ENCODE assay signal across 1 cellular context in genomic region chr11:64923944-64924909, GRCh38.
TF ChIP-seq lines count a peak whose summit lies in the region.

Gene PPP2R5B (plus strand): TSS chr11:64924689. CDS start chr11:64925735, 1,046 bp downstream.

TF ChIP-seq in K562, 482 proteins besides CTCF, POLR2A, EP300 and RAD21 (continued from another document and continues in another):
- no peak for TF ChIP-seq ZNF592 (IDR thresholded peaks at IDR 0.05)
- TF ChIP-seq PHB2 (IDR thresholded peaks at IDR 0.05; ENCODE audit: low read depth) = 0 out of 2 replicates have a peak, but pooled peaks have one; percentile 44
- TF ChIP-seq ZNF408 (CRISPR knock-in tag; IDR thresholded peaks at IDR 0.05; ENCODE audit: low read depth) = no peak
- TF ChIP-seq ELF2 (CRISPR knock-in tag; IDR thresholded peaks at IDR 0.05) = peak; percentile 47; the same call in 1 of the 2 replicates
- TF ChIP-seq HINFP (tag; conservative IDR thresholded peaks at IDR 0.05; ENCODE audit: low read depth) = no peak
- TF ChIP-seq ETV5 (CRISPR knock-in tag; IDR thresholded peaks at IDR 0.05; ENCODE audit: low read depth) = peak; percentile 39; the same call in 1 of the 2 replicates
- no peak for TF ChIP-seq RHOXF2B (CRISPR knock-in tag; conservative IDR thresholded peaks at IDR 0.05)
- no peak for TF ChIP-seq CGGBP1 (CRISPR knock-in tag; IDR thresholded peaks at IDR 0.05)
- TF ChIP-seq ZBTB1 (CRISPR knock-in tag; IDR thresholded peaks at IDR 0.05; ENCODE audit: borderline replicate concordance, low read depth) = no peak
- TF ChIP-seq ZNF436 (CRISPR knock-in tag; IDR thresholded peaks at IDR 0.05) = no peak
- TF ChIP-seq SPI1 (IDR thresholded peaks at IDR 0.05; ENCODE audit: borderline replicate concordance, low read depth, low read length) = no peak
- TF ChIP-seq FOXA1 (IDR thresholded peaks at IDR 0.05; ENCODE audit: borderline replicate concordance) = no peak
- peak in 1 of 2 experiments; percentile 10; a peak in 1 of 4 replicates for TF ChIP-seq TBL1XR1 (IDR thresholded peaks at IDR 0.05; ENCODE audit: low read length in 2 of 2)
- no peak for TF ChIP-seq ZNF655 (CRISPR knock-in tag; IDR thresholded peaks at IDR 0.05)
- TF ChIP-seq HMG20A (CRISPR knock-in tag; conservative IDR thresholded peaks at IDR 0.05) = no peak
- TF ChIP-seq ZNF76 (CRISPR knock-in tag; IDR thresholded peaks at IDR 0.05; ENCODE audit: borderline replicate concordance) = peak; percentile 71; the same call in 1 of the 2 replicates
- peak; percentile 50 for TF ChIP-seq MAFK (IDR thresholded peaks at IDR 0.05; ENCODE audit: low read length)
- TF ChIP-seq NCOA2 (IDR thresholded peaks at IDR 0.05; ENCODE audit: partially characterized antibody in 2 of 2) = no peak
- TF ChIP-seq TEAD4 (IDR thresholded peaks at IDR 0.05; ENCODE audit: low read length) = no peak; the same call in 1 of the 2 replicates
- TF ChIP-seq TEAD4 (CRISPR knock-in tag; IDR thresholded peaks at IDR 0.05; ENCODE audit: borderline replicate concordance) = no peak
- peak; percentile 39; the same call in 1 of the 2 replicates for TF ChIP-seq EGR1 (conservative IDR thresholded peaks at IDR 0.05)
- TF ChIP-seq ZKSCAN8 (CRISPR knock-in tag; IDR thresholded peaks at IDR 0.05) = no peak
- no peak for TF ChIP-seq TCF7L2 (IDR thresholded peaks at IDR 0.05; ENCODE audit: low read depth, low read length)
- TF ChIP-seq ZNF639 (CRISPR knock-in tag; conservative IDR thresholded peaks at IDR 0.05 in 1 of 2, IDR thresholded peaks at IDR 0.05 in 1 of 2) = peak in 1 of 2 experiments; percentile 76; a peak in 1 of 4 replicates
- TF ChIP-seq ATF3 (IDR thresholded peaks at IDR 0.05) = peak; percentile 99
- TF ChIP-seq ATF3 (CRISPR knock-in tag; conservative IDR thresholded peaks at IDR 0.05) = peak; percentile 97
- TF ChIP-seq SIRT6 (IDR thresholded peaks at IDR 0.05; ENCODE audit: low read depth, low read length) = no peak
- 0 out of 2 replicates have a peak, but pooled peaks have one; percentile 34 for TF ChIP-seq ZNF134 (CRISPR knock-in tag; conservative IDR thresholded peaks at IDR 0.05)
- TF ChIP-seq CBFA2T3 (IDR thresholded peaks at IDR 0.05) = no peak; the same call in 1 of the 2 replicates
- no peak for TF ChIP-seq HDAC3 (IDR thresholded peaks at IDR 0.05; ENCODE audit: borderline replicate concordance, partially characterized antibody)
- no peak for TF ChIP-seq CREBBP (IDR thresholded peaks at IDR 0.05; ENCODE audit: low read depth, low read length)
- no peak for TF ChIP-seq SRSF9 (IDR thresholded peaks at IDR 0.05; ENCODE audit: borderline replicate concordance, low read depth, low read length)
- TF ChIP-seq RBM17 (IDR thresholded peaks at IDR 0.05; ENCODE audit: borderline replicate concordance, low read depth, low read length) = no peak
- no peak for TF ChIP-seq ZNF347 (CRISPR knock-in tag; IDR thresholded peaks at IDR 0.05; ENCODE audit: low read depth)
- TF ChIP-seq ZNF280B (CRISPR knock-in tag; IDR thresholded peaks at IDR 0.05) = no peak
- peak; percentile 31; the same call in 1 of the 2 replicates for TF ChIP-seq THAP12 (CRISPR knock-in tag; IDR thresholded peaks at IDR 0.05)
- peak; percentile 73 for TF ChIP-seq RBFOX2 (IDR thresholded peaks at IDR 0.05; ENCODE audit: low read depth, low read length)
- TF ChIP-seq PTTG1 (tag; IDR thresholded peaks at IDR 0.05; ENCODE audit: low read depth) = no peak
- TF ChIP-seq ZNF3 (CRISPR knock-in tag; IDR thresholded peaks at IDR 0.05) = no peak
- peak; percentile 53; the same call in 1 of the 2 replicates for TF ChIP-seq TRIM28 (IDR thresholded peaks at IDR 0.05)
- TF ChIP-seq DPF2 (IDR thresholded peaks at IDR 0.05) = peak; percentile 58
- TF ChIP-seq MXD1 (CRISPR knock-in tag; IDR thresholded peaks at IDR 0.05; ENCODE audit: borderline replicate concordance, poor library complexity, severe bottlenecking) = no peak
- TF ChIP-seq MLX (CRISPR knock-in tag; conservative IDR thresholded peaks at IDR 0.05) = no peak
- TF ChIP-seq AFF1 (IDR thresholded peaks at IDR 0.05; ENCODE audit: low read depth in 1 of 2, partially characterized antibody in 2 of 2) = peak; percentile 64 to 94
